In the genomic region with DNA sequence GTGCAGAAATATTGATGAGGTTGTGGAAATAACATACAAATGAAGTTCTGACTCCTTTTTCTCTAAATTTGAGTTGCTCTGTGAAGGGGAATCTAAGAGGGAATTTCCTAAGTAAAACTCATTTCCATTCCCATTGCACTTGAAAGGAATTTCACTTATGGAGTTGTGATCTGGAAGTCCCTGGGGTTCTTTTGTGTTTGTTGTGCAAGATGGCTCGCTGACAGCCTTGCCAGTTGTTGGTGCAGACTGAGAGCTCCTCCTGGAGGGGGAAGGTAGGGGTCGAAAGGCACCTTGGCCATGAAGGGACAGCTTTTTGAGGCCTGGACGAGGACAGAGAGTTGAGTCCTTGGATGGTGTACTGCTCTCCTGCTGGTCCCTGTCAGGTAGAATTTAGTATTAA, we compare ENCODE assay signal across 1 cellular context.
TF ChIP-seq lines count a peak whose summit lies in the region.

No MANE protein-coding gene starts in this region.

TF ChIP-seq in HepG2, 621 proteins besides CTCF, POLR2A, EP300 and RAD21 (continued from another document):
- TF ChIP-seq, protein P1, sequence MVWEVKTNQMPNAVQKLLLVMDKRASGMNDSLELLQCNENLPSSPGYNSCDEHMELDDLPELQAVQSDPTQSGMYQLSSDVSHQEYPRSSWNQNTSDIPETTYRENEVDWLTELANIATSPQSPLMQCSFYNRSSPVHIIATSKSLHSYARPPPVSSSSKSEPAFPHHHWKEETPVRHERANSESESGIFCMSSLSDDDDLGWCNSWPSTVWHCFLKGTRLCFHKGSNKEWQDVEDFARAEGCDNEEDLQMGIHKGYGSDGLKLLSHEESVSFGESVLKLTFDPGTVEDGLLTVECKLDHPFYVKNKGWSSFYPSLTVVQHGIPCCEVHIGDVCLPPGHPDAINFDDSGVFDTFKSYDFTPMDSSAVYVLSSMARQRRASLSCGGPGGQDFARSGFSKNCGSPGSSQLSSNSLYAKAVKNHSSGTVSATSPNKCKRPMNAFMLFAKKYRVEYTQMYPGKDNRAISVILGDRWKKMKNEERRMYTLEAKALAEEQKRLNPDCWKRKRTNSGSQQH (CRISPR knock-in tag; IDR thresholded peaks at IDR 0.05; ENCODE audit: low read depth) = no peak
- TF ChIP-seq ATM (IDR thresholded peaks at IDR 0.05; ENCODE audit: borderline replicate concordance) (no peak), NFIB (CRISPR knock-in tag; IDR thresholded peaks at IDR 0.05; ENCODE audit: borderline replicate concordance) (no peak), AHR (CRISPR knock-in tag; IDR thresholded peaks at IDR 0.05) (no peak), ZNF558 (CRISPR knock-in tag; IDR thresholded peaks at IDR 0.05; ENCODE audit: borderline replicate concordance) (no peak), ZNF333 (CRISPR knock-in tag; IDR thresholded peaks at IDR 0.05; ENCODE audit: borderline replicate concordance) (no peak), STAT5B (CRISPR knock-in tag; IDR thresholded peaks at IDR 0.05) (no peak)
- TF ChIP-seq, protein P2, sequence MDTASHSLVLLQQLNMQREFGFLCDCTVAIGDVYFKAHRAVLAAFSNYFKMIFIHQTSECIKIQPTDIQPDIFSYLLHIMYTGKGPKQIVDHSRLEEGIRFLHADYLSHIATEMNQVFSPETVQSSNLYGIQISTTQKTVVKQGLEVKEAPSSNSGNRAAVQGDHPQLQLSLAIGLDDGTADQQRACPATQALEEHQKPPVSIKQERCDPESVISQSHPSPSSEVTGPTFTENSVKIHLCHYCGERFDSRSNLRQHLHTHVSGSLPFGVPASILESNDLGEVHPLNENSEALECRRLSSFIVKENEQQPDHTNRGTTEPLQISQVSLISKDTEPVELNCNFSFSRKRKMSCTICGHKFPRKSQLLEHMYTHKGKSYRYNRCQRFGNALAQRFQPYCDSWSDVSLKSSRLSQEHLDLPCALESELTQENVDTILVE (CRISPR knock-in tag; IDR thresholded peaks at IDR 0.05) = no peak
- TF ChIP-seq, protein P3, sequence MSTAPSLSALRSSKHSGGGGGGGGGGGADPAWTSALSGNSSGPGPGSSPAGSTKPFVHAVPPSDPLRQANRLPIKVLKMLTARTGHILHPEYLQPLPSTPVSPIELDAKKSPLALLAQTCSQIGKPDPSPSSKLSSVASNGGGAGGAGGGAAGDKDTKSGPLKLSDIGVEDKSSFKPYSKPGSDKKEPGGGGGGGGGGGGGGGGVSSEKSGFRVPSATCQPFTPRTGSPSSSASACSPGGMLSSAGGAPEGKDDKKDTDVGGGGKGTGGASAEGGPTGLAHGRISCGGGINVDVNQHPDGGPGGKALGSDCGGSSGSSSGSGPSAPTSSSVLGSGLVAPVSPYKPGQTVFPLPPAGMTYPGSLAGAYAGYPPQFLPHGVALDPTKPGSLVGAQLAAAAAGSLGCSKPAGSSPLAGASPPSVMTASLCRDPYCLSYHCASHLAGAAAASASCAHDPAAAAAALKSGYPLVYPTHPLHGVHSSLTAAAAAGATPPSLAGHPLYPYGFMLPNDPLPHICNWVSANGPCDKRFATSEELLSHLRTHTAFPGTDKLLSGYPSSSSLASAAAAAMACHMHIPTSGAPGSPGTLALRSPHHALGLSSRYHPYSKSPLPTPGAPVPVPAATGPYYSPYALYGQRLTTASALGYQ (CRISPR knock-in tag; IDR thresholded peaks at IDR 0.05) = no peak
- TF ChIP-seq, protein P4, sequence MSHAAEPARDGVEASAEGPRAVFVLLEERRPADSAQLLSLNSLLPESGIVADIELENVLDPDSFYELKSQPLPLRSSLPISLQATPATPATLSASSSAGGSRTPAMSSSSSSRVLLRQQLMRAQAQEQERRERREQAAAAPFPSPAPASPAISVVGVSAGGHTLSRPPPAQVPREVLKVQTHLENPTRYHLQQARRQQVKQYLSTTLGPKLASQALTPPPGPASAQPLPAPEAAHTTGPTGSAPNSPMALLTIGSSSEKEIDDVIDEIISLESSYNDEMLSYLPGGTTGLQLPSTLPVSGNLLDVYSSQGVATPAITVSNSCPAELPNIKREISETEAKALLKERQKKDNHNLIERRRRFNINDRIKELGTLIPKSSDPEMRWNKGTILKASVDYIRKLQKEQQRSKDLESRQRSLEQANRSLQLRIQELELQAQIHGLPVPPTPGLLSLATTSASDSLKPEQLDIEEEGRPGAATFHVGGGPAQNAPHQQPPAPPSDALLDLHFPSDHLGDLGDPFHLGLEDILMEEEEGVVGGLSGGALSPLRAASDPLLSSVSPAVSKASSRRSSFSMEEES (CRISPR knock-in tag; IDR thresholded peaks at IDR 0.05) = no peak
